ENCODE assay signal across 8 cellular contexts in the genomic region with DNA sequence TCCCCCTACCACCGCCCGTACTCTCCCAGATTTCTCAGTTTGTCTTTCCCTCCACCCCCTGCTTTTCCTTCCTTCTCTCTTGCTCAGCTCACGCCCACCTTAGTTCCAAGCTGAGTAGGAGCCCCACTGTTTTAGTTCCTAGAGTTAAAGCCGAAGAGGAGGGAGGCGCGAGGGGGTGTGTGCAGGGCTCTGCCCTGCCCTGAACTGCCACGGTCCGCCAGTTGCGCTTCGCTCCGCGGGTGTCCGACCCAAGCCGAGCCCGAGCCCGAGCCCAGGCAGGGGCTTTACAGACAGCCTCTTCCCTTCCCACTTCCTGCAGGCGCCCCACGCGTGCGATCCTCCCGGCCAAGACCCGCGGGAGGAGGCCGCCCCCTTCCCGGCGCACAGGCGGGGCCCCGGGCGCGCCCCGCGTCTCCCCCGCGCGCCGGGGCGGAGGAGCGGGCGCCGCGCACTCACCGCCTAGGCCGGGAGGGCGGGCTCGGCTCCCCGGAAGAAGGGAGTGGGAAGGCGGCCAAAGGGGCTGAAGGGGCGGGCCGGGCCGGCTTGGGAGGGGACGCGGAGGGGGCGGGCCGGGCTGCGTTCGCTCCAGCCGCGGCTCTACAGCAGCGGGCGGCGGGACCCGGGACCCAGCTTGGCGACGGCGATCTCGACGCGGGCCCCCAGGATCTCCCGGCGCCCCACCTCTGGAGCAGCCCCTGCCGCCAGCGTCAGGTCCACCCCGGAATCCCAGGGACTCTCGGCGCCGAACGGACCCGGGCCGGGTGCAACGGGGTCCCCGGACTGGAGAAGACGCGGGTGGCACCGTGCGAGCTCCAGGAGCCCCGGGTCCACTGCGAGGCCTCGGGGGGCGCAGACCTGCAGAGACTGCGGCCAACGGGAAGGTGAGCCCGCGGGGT. TPM values are rescaled to one million over a fixed set of nuclear protein-coding genes. Genes with fewer than 3 reads are reported as not detected.
DNase-seq lines count a peak whose midpoint lies in the region; ATAC-seq and TF ChIP-seq lines count a peak whose summit lies in the region.

A gene with protein sequence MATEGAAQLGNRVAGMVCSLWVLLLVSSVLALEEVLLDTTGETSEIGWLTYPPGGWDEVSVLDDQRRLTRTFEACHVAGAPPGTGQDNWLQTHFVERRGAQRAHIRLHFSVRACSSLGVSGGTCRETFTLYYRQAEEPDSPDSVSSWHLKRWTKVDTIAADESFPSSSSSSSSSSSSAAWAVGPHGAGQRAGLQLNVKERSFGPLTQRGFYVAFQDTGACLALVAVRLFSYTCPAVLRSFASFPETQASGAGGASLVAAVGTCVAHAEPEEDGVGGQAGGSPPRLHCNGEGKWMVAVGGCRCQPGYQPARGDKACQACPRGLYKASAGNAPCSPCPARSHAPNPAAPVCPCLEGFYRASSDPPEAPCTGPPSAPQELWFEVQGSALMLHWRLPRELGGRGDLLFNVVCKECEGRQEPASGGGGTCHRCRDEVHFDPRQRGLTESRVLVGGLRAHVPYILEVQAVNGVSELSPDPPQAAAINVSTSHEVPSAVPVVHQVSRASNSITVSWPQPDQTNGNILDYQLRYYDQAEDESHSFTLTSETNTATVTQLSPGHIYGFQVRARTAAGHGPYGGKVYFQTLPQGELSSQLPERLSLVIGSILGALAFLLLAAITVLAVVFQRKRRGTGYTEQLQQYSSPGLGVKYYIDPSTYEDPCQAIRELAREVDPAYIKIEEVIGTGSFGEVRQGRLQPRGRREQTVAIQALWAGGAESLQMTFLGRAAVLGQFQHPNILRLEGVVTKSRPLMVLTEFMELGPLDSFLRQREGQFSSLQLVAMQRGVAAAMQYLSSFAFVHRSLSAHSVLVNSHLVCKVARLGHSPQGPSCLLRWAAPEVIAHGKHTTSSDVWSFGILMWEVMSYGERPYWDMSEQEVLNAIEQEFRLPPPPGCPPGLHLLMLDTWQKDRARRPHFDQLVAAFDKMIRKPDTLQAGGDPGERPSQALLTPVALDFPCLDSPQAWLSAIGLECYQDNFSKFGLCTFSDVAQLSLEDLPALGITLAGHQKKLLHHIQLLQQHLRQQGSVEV (plus strand): TSS at position 572 of the 896 bp plus-strand sequence. CDS start 8,152 bp downstream, outside the sequence.

- H3K27me3 ChIP-seq in lower lobe of right lung (ENCODE audit: low read depth): peaks cover 3% of the 10 kb centered on the region

- H3K36me3 ChIP-seq in lower lobe of right lung: no peaks in the 10 kb centered on the region

- H3K9me3 ChIP-seq in lower lobe of right lung: no peaks in the 10 kb centered on the region

- intact Hi-C loops in lower lobe of right lung (cut with DNase I): no loop called here

- ATAC-seq in GM18498 (IDR thresholded peaks at IDR 0.05; ENCODE audit: unreplicated experiment) (peak; percentile 65), HG02759 (IDR thresholded peaks at IDR 0.05; ENCODE audit: unreplicated experiment) (peak; percentile 61), lower lobe of right lung (peak; percentile 89 to 91)

- DNase-seq in NCI-H2029 (lab: John Stamatoyannopoulos, UW) (peak; percentile 4), ecto neural progenitor cell (ENCODE audit: low spot score) (peak; percentile 81), lower lobe of right lung (peak; percentile 83), inferior parietal cortex (ENCODE audit: extremely low spot score) (no peak)
- DNase-seq in activated CD4-positive, alpha-beta T cell treated with anti-CD3 and anti-CD28 coated beads, Interleukin-2, amount 50 U/mL, for 48 hours: peak; percentile 71 to 75
- peak in 2 of 3 experiments; percentile 38 to 71 for DNase-seq in stimulated activated CD4-positive, alpha-beta T cell treated with anti-CD3 and anti-CD28 coated beads, TNF-alpha, amount 100 ng/mL, for 24 hours (ENCODE audit: low read depth in 3 of 3)

- peak within 1 kb of the TSS; percentile 74 for H3K27ac ChIP-seq in lower lobe of right lung

- H3K4me3 ChIP-seq in lower lobe of right lung: peak within 1 kb of the TSS; percentile 59

- no peak for TF ChIP-seq CTCF in lower lobe of right lung (IDR thresholded peaks at IDR 0.05)

- H3K4me1 ChIP-seq in lower lobe of right lung: peaks cover 22% of the 10 kb centered on the region

RNA-seq across cellular contexts. Expression of the gene that starts here (rescaled TPM):
- 12.2 TPM for total RNA-seq in lower lobe of right lung
